Comparison of ENCODE assay signal across 23 cellular contexts in the genomic region with DNA sequence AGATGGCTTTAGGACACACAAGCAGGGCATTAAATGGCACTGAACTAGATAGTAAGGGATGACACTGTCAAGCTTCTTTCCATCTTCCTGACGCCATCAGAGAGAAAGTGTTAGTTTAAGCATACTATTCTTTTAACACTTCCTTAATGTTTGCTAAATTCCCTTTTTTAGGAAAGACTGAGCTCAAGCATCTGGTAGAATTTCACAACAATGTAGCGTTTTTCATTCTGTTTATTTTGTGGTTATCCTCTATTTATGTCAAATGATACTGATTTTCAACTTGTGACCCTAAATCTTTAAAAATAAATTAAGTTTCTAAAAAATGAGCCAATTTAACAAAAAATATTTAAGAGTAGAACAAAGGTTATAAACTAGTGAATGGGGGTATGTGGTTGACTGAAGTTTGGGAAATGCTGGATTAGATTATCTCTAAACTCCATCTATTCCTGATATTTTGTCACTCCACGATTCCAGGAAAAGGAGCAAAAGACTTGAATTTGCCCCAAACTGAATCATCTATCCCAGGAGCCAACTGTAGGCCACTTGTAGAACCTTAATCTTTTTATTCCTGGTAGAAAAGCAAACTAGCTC.
DNase-seq lines count a peak whose midpoint lies in the region; ATAC-seq, FAIRE-seq and TF ChIP-seq lines count a peak whose summit lies in the region.
"Had no signal": no experiment of that assay in that cellular context is flagged by ENCODE, and none has a peak within 500 bp of the region (broad histone marks: within the 10 kb centered on the region; RNA-seq: fewer than 3 reads in every experiment).

No MANE protein-coding gene starts in this region.

- H4K20me1 ChIP-seq in HepG2 (ENCODE audit: insufficient read depth, low read length): no peaks in the 10 kb centered on the region

- CTCF ChIA-PET in HepG2 (lab: Yijun Ruan, JAX; ENCODE audit: low intra/inter-chr PET ratio, low total read pairs): no interaction called here

- in situ Hi-C loops in HepG2 (cut with HindIII; ENCODE audit: extremely low pct_ligation_motif_present, low pct_unique_long_range_greater_than_20kb): no loop called here

- no peaks in the 10 kb centered on the region for H3K4me1 ChIP-seq in liver (ENCODE audit: control insufficient read depth in 4 of 4, insufficient read depth in 4 of 4, low read length in 3 of 4)
- H3K4me1 ChIP-seq in HepG2 (ENCODE audit: insufficient read depth, low read length): no peaks in the 10 kb centered on the region
- H3K4me1 ChIP-seq in psoas muscle: no peaks in the 10 kb centered on the region
- H3K4me1 ChIP-seq in vagina: peaks cover 24% of the 10 kb centered on the region

- FAIRE-seq in HepG2 (lab: Jason Lieb, UNC): no peak
- FAIRE-seq: bronchial epithelial cell, GM19239 had no signal

- H3K4me2 ChIP-seq in HepG2 (ENCODE audit: low read depth, low read length): no peak overlapping the region

- no peak for DNase-seq in HepG2 (ENCODE audit: low spot score)
- DNase-seq in fibroblast of gingiva (ENCODE audit: low read depth): peak; percentile 66
- DNase-seq in psoas muscle: no peak
- no peak for DNase-seq in vagina (ENCODE audit: extremely low spot score in 2 of 2)
- DNase-seq in NCI-H774 (lab: John Stamatoyannopoulos, UW): no peak
- DNase-seq: activated CD4-positive, alpha-beta T cell treated with anti-CD3 and anti-CD28 coated beads for 1 hour; activated CD8-positive, alpha-beta memory T cell treated with anti-CD3 and anti-CD28 coated beads, Interleukin-2, amount 50 U/mL, for 4 hours; activated gamma-delta T cell treated with Interleukin-2 at 50 U/mL for 16 hours; Calu3; GDM1; HFFc6; KG1; midbrain; NCI-H1417 treated with DMSO at 0.1 percent for 48 hours; NCI-H446; occipital lobe; SIG-M5; stimulated activated naive CD4-positive, alpha-beta T cell treated with Interleukin-2 at 50 U/mL for 16 hours had no signal

- TF ChIP-seq RAD21 in liver (IDR thresholded peaks at IDR 0.05) (no peak), HepG2 (CRISPR knock-in tag; IDR thresholded peaks at IDR 0.05) (no peak)

- TF ChIP-seq CTCF in liver (IDR thresholded peaks at IDR 0.05; ENCODE audit: low read depth, low read length, missing input control) (no peak), HepG2 (CRISPR knock-in tag; IDR thresholded peaks at IDR 0.05) (no peak), psoas muscle (IDR thresholded peaks at IDR 0.05) (no peak), vagina (IDR thresholded peaks at IDR 0.05) (no peak)

- H3K9me3 ChIP-seq in liver (ENCODE audit: control insufficient read depth in 4 of 4, low read length in 3 of 4): no peaks in the 10 kb centered on the region
- H3K9me3 ChIP-seq in HepG2 (ENCODE audit: low read length): no peaks in the 10 kb centered on the region
- no peaks in the 10 kb centered on the region for H3K9me3 ChIP-seq in psoas muscle
- H3K9me3 ChIP-seq in vagina: no peaks in the 10 kb centered on the region

- H3K27ac ChIP-seq in liver (ENCODE audit: low read depth in 1 of 2, low read length in 2 of 2) (no peak overlapping the region), HepG2 (ENCODE audit: extremely low read length, insufficient read depth, low read length) (no peak overlapping the region), psoas muscle (peak overlapping the region; percentile 7), vagina (peak overlapping the region; percentile 66)

- H3K36me3 ChIP-seq in liver (ENCODE audit: control insufficient read depth in 4 of 4, insufficient read depth in 3 of 4, low read depth in 1 of 4, low read length in 3 of 4) (no peaks in the 10 kb centered on the region), HepG2 (replicated peaks in 1 of 2; ENCODE audit: control insufficient read depth in 1 of 2, insufficient read depth in 2 of 2, low read length in 2 of 2) (no peaks in the 10 kb centered on the region), psoas muscle (ENCODE audit: insufficient read depth in 1 of 2, low read depth in 1 of 2) (no peaks in the 10 kb centered on the region), vagina (no peaks in the 10 kb centered on the region)

- intact Hi-C loops in HepG2 (cut with micrococcal nuclease; ENCODE audit: unreplicated experiment): no loop called here
- intact Hi-C loops in psoas muscle (cut with DNase I): no loop called here
- intact Hi-C loops in vagina (cut with DNase I): no loop called here

- no peak for TF ChIP-seq EP300 in HepG2 (IDR thresholded peaks at IDR 0.05; ENCODE audit: low read depth in 2 of 2, low read length in 2 of 2)
- no peak for TF ChIP-seq EP300 in HepG2 (CRISPR knock-in tag; IDR thresholded peaks at IDR 0.05; ENCODE audit: borderline replicate concordance)

- H3K9ac ChIP-seq in liver (ENCODE audit: low read depth in 1 of 2, low read length in 2 of 2) (no peak overlapping the region), HepG2 (ENCODE audit: insufficient read depth, low read depth, low read length) (no peak overlapping the region)

- no peaks in the 10 kb centered on the region for H3K79me2 ChIP-seq in HepG2 (ENCODE audit: insufficient read depth, low read length)

- BruUV-seq in HepG2 (replicated peaks; lab: Mats Ljungman, UMichigan): no TSS peak

- H3K4me3 ChIP-seq in liver (ENCODE audit: low read depth in 1 of 3, low read length in 3 of 3): no peak overlapping the region
- no peak overlapping the region for H3K4me3 ChIP-seq in HepG2 (replicated peaks in 1 of 3; ENCODE audit: insufficient read depth in 1 of 3, low read depth in 2 of 3, low read length in 3 of 3)
- H3K4me3 ChIP-seq in psoas muscle: no peak overlapping the region
- H3K4me3 ChIP-seq in vagina: no peak overlapping the region

- H2AFZ ChIP-seq in HepG2 (ENCODE audit: low read length): no peak overlapping the region

- ATAC-seq in HepG2: no peak
- no peak for ATAC-seq in psoas muscle
- ATAC-seq in HG03139 (IDR thresholded peaks at IDR 0.05; ENCODE audit: unreplicated experiment): no peak
- ATAC-seq in HG02885 (IDR thresholded peaks at IDR 0.05; ENCODE audit: poor library complexity, unreplicated experiment): no peak

- H3K27me3 ChIP-seq in liver (ENCODE audit: control insufficient read depth in 4 of 4, insufficient read depth in 4 of 4, low read length in 3 of 4) (no peaks in the 10 kb centered on the region), HepG2 (ENCODE audit: control insufficient read depth in 1 of 2, insufficient read depth in 2 of 2, low read length in 2 of 2) (no peaks in the 10 kb centered on the region; a peak in 1 of 5 replicates), psoas muscle (ENCODE audit: insufficient read depth in 3 of 3, low read length in 2 of 3) (no peaks in the 10 kb centered on the region), vagina (no peaks in the 10 kb centered on the region)

- TF ChIP-seq POLR2A in HepG2 (IDR thresholded peaks at IDR 0.05; ENCODE audit: insufficient read depth in 1 of 2, low read depth in 2 of 2, low read length in 2 of 2) (no peak), vagina (IDR thresholded peaks at IDR 0.05) (no peak)

- WGBS in liver: 76% methylated on average over 3 of the region's 3 CpGs
- WGBS in HepG2 (ENCODE audit: low lambda C conversion rate): 2% methylated on average over 3 of the region's 3 CpGs
- WGBS in psoas muscle, 3 donors: 83 to 86% (median 85%) methylated on average over 3 of the region's 3 CpGs

- POLR2A ChIA-PET in HepG2 (lab: Yijun Ruan, JAX): interaction anchor here (1.1 kb wide), 1 partner anchor 141 kb away, joined by 3 read pairs; no protein-coding TSS in a partner anchor

TF ChIP-seq in liver, 16 proteins besides CTCF, POLR2A, EP300 and RAD21:
- TF ChIP-seq SP1 (IDR thresholded peaks at IDR 0.05): peak; percentile 10
- peak; percentile 39 for TF ChIP-seq NR2F2 (IDR thresholded peaks at IDR 0.05)
- TF ChIP-seq, protein P1, sequence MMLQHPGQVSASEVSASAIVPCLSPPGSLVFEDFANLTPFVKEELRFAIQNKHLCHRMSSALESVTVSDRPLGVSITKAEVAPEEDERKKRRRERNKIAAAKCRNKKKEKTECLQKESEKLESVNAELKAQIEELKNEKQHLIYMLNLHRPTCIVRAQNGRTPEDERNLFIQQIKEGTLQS (IDR thresholded peaks at IDR 0.05): no peak

TF ChIP-seq in HepG2, 621 proteins besides CTCF, POLR2A, EP300 and RAD21 (continues in another document):
- TF ChIP-seq CAMTA2 (CRISPR knock-in tag; IDR thresholded peaks at IDR 0.05; ENCODE audit: borderline replicate concordance) (no peak), PTBP1 (IDR thresholded peaks at IDR 0.05; ENCODE audit: low read depth, low read length, poor library complexity, severe bottlenecking) (no peak), NFKB2 (CRISPR knock-in tag; IDR thresholded peaks at IDR 0.05; ENCODE audit: borderline replicate concordance) (no peak), MTF2 (CRISPR knock-in tag; IDR thresholded peaks at IDR 0.05; ENCODE audit: borderline replicate concordance) (no peak), ZKSCAN1 (IDR thresholded peaks at IDR 0.05; ENCODE audit: low read length) (no peak), STAT5B (CRISPR knock-in tag; IDR thresholded peaks at IDR 0.05) (no peak), ZNF75D (CRISPR knock-in tag; IDR thresholded peaks at IDR 0.05; ENCODE audit: borderline replicate concordance) (no peak)

Comparison
In these comparisons a context has a peak if more than half of its experiments do, and no peak if none do; other contexts are left out.
1. H3K27ac ChIP-seq: peak in psoas muscle (single experiment) and vagina (single experiment); none in liver (0 of 2) and HepG2 (single experiment).